Comparison of ENCODE assay signal across 21 cellular contexts in the genomic region with DNA sequence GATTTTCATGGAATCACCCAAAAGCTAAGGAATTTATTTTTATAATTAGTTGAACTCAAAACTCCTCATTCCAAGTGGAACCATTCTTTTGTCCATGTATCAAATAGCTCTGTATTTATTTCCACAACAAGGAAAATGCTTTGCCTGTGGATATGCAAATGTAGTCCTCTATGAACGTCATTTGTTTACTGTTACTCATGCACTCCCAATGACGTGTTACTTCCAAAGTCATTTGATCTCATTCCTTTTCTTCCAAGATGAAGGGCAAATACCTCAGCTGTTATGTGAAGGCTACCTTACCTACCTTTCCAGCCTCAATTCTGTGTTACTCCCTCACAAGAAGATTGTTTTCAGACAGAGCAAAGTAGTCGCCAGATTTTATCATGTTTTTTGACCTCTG.
DNase-seq lines count a peak whose midpoint lies in the region; ATAC-seq and TF ChIP-seq lines count a peak whose summit lies in the region.
"Had no signal": no experiment of that assay in that cellular context is flagged by ENCODE, and none has a peak within 500 bp of the region (broad histone marks: within the 10 kb centered on the region; RNA-seq: fewer than 3 reads in every experiment).

No MANE protein-coding gene starts in this region.

- no peak overlapping the region for H2BK12ac ChIP-seq in mesenchymal stem cell (ENCODE audit: low read length in 2 of 2)

- peaks cover 13% of the 10 kb centered on the region for H3K36me3 Mint-ChIP-seq in endodermal cell (ENCODE audit: low read depth)

- no peaks in the 10 kb centered on the region for H3F3A ChIP-seq in PC-3 (ENCODE audit: low read length, unreplicated experiment)

- H3K79me1 ChIP-seq in mesenchymal stem cell (replicated peaks; ENCODE audit: low read length, poor library complexity, severe bottlenecking) = peaks cover 9% of the 10 kb centered on the region

- no peaks in the 10 kb centered on the region for H3K27me3 Mint-ChIP-seq in endodermal cell (ENCODE audit: insufficient read depth)
- H3K27me3 Mint-ChIP-seq: CD4-positive, CD25-positive, alpha-beta regulatory T cell had no signal

- peak; percentile 61 for DNase-seq in H4 (ENCODE audit: low spot score)
- peak; percentile 44 for DNase-seq in PC-3
- no peak for DNase-seq in endodermal cell
- peak; percentile 75 for DNase-seq in mesenchymal stem cell
- DNase-seq in hypothalamus (lab: John Stamatoyannopoulos, UW) = no peak
- DNase-seq in NCI-H2171 (lab: John Stamatoyannopoulos, UW) = no peak
- DNase-seq in BE2C = no peak
- DNase-seq: activated CD4-positive, alpha-beta T cell treated with anti-CD3 and anti-CD28 coated beads for 1 hour; activated effector memory CD4-positive, alpha-beta T cell treated with anti-CD3 and anti-CD28 coated beads, Interleukin-2, amount 50 U/mL, for 16 hours; CD4-positive, CD25-positive, alpha-beta regulatory T cell; cortex of kidney; DMS 273 treated with DMSO at 0.1 percent for 48 hours; glutamatergic neuron; H7; left cardiac atrium; NCI-H2171 treated with DMSO at 0.1 percent for 48 hours; stimulated activated CD8-positive, alpha-beta memory T cell treated with anti-CD3 and anti-CD28 coated beads, Interleukin-4, amount 100 ng/mL, for 48 hours; stomach had no signal

- peaks cover 8% of the 10 kb centered on the region for H3K4me1 Mint-ChIP-seq in endodermal cell

- no peak overlapping the region for H3K23ac ChIP-seq in mesenchymal stem cell (ENCODE audit: low read length in 2 of 2)

- 65 to 82% methylated on average over 3 of the region's 3 CpGs for WGBS in endodermal cell (ENCODE audit: insufficient coverage in 1 of 2, insufficient read length in 1 of 2), 2 experiments
- WGBS in mesenchymal stem cell = 47% methylated on average over 3 of the region's 3 CpGs

- POLR2A ChIA-PET in PC-3 (lab: Charles Lee; ENCODE audit: unreplicated experiment) = no interaction called here

- H2AFZ ChIP-seq in PC-3 (ENCODE audit: low read length) = no peak overlapping the region
- H2AFZ ChIP-seq in mesenchymal stem cell (ENCODE audit: low read depth, low read length) = no peak overlapping the region

- no peak overlapping the region for H2BK5ac ChIP-seq in mesenchymal stem cell (ENCODE audit: low read depth, low read length, poor library complexity, severe bottlenecking)

- H3K36me3 ChIP-seq in PC-3 (ENCODE audit: low read depth, low read length) (no peaks in the 10 kb centered on the region), endodermal cell (ENCODE audit: control insufficient read depth, insufficient read depth, low read length) (peaks cover 17% of the 10 kb centered on the region), mesenchymal stem cell (ENCODE audit: control insufficient read depth in 1 of 2, insufficient read depth in 2 of 2, low read depth in 1 of 2, low read length in 2 of 2) (peaks cover 0 to 27% of the 10 kb centered on the region in 2 experiments), BE2C (no peaks in the 10 kb centered on the region)
- H3K36me3 ChIP-seq: breast epithelium had no signal

- no TSS peak for BruUV-seq in PC-3 (replicated peaks; lab: Mats Ljungman, UMichigan)

- no peak overlapping the region for H3K18ac ChIP-seq in mesenchymal stem cell (ENCODE audit: low read depth in 1 of 2, low read length in 2 of 2)

- intact Hi-C loops in PC-3 (cut with micrococcal nuclease) = no loop called here

- H2AK5ac ChIP-seq in mesenchymal stem cell (ENCODE audit: low read length, severe bottlenecking) = no peak overlapping the region

- H4K91ac ChIP-seq in mesenchymal stem cell (ENCODE audit: low read length) = no peak overlapping the region

- no peak overlapping the region for H2BK15ac ChIP-seq in mesenchymal stem cell (ENCODE audit: low read depth, poor library complexity, severe bottlenecking)

- H3K27me3 ChIP-seq in PC-3 (ENCODE audit: low read length) = no peaks in the 10 kb centered on the region
- no peaks in the 10 kb centered on the region for H3K27me3 ChIP-seq in endodermal cell (ENCODE audit: control insufficient read depth, insufficient read depth, low read length, poor library complexity, severe bottlenecking)
- H3K27me3 ChIP-seq in mesenchymal stem cell (ENCODE audit: control insufficient read depth in 1 of 2, insufficient read depth in 1 of 2, low read length in 2 of 2) = no peaks in the 10 kb centered on the region
- no peaks in the 10 kb centered on the region for H3K27me3 ChIP-seq in BE2C
- H3K27me3 ChIP-seq: breast epithelium, stomach, tibial nerve had no signal

- H3K27ac ChIP-seq in PC-3 (ENCODE audit: low read length) (no peak overlapping the region), endodermal cell (ENCODE audit: low read depth, low read length) (no peak overlapping the region), mesenchymal stem cell (ENCODE audit: low read length, poor library complexity, severe bottlenecking) (no peak overlapping the region)
- H3K27ac ChIP-seq: breast epithelium, stomach, tibial nerve had no signal

- no peaks in the 10 kb centered on the region for H3K9me2 ChIP-seq in PC-3 (replicated peaks; ENCODE audit: low read length)

- H3K79me2 ChIP-seq in PC-3 (ENCODE audit: low read length) = no peaks in the 10 kb centered on the region

- H4K20me1 ChIP-seq in PC-3 (ENCODE audit: low read length) = no peaks in the 10 kb centered on the region

- no peak for TF ChIP-seq CTCF in PC-3 (conservative IDR thresholded peaks at IDR 0.05; ENCODE audit: low read depth, low read length)
- no peak for TF ChIP-seq CTCF in endodermal cell (conservative IDR thresholded peaks at IDR 0.05)
- no peak for TF ChIP-seq CTCF in BE2C (IDR thresholded peaks at IDR 0.05; ENCODE audit: low read depth, low read length)

- H3K4me2 ChIP-seq in PC-3 (ENCODE audit: low read length) (no peak overlapping the region), mesenchymal stem cell (ENCODE audit: low read length, poor library complexity, severe bottlenecking) (no peak overlapping the region)

- ATAC-seq in PC-3 (no peak), GM21737 (IDR thresholded peaks at IDR 0.05; ENCODE audit: unreplicated experiment) (no peak)
- ATAC-seq: left cardiac atrium had no signal

- peaks cover 6% of the 10 kb centered on the region; the same call in 1 of the 2 replicates for H3K4me1 ChIP-seq in PC-3 (ENCODE audit: insufficient read depth, low read length)
- no peaks in the 10 kb centered on the region for H3K4me1 ChIP-seq in endodermal cell (ENCODE audit: control insufficient read depth, insufficient read depth, low read length)
- peaks cover 1% of the 10 kb centered on the region for H3K4me1 ChIP-seq in mesenchymal stem cell (ENCODE audit: control insufficient read depth, insufficient read depth, low read depth, low read length)
- no peaks in the 10 kb centered on the region for H3K4me1 ChIP-seq in BE2C
- H3K4me1 ChIP-seq: breast epithelium, stomach, tibial nerve had no signal

- H3K27ac Mint-ChIP-seq in endodermal cell = peak overlapping the region; percentile 75
- H3K27ac Mint-ChIP-seq: CD4-positive, CD25-positive, alpha-beta regulatory T cell had no signal

- CTCF ChIA-PET in PC-3 (lab: Charles Lee) = interaction anchor here (0.7 kb wide), 1 partner anchor 74 kb away, joined by 4 read pairs; no protein-coding TSS in a partner anchor

- no peaks in the 10 kb centered on the region for H3K9me3 Mint-ChIP-seq in endodermal cell

- no peak overlapping the region for H2BK120ac ChIP-seq in mesenchymal stem cell (ENCODE audit: low read depth, low read length)

- no peaks in the 10 kb centered on the region for H3K9me3 ChIP-seq in PC-3 (ENCODE audit: low read length)
- H3K9me3 ChIP-seq in endodermal cell (ENCODE audit: control insufficient read depth, low read length) = peaks cover 4% of the 10 kb centered on the region
- no peaks in the 10 kb centered on the region for H3K9me3 ChIP-seq in mesenchymal stem cell (ENCODE audit: control insufficient read depth, low read length)
- no peaks in the 10 kb centered on the region for H3K9me3 ChIP-seq in BE2C
- H3K9me3 ChIP-seq: breast epithelium, stomach, tibial nerve had no signal

- H3K14ac ChIP-seq in mesenchymal stem cell (ENCODE audit: low read length in 2 of 2) = no peak overlapping the region

- no peak overlapping the region for H3K4ac ChIP-seq in mesenchymal stem cell (ENCODE audit: low read depth in 1 of 2, low read length in 2 of 2)

- H3K9ac ChIP-seq in PC-3 (ENCODE audit: low read length) = no peak overlapping the region
- no peak overlapping the region for H3K9ac ChIP-seq in endodermal cell (ENCODE audit: extremely low read depth, low read length, poor library complexity, severe bottlenecking)
- no peak overlapping the region for H3K9ac ChIP-seq in mesenchymal stem cell (ENCODE audit: low read length)

- H3K4me3 ChIP-seq in PC-3 (ENCODE audit: low read length) (no peak overlapping the region), endodermal cell (ENCODE audit: low read length) (no peak overlapping the region), mesenchymal stem cell (ENCODE audit: insufficient read depth in 1 of 2, low read depth in 1 of 2, low read length in 2 of 2) (no peak overlapping the region), BE2C (ENCODE audit: low read depth, low read length) (no peak overlapping the region)
- H3K4me3 ChIP-seq: breast epithelium, stomach, tibial nerve had no signal

- no peak overlapping the region for H3K4me3 Mint-ChIP-seq in endodermal cell
- H3K4me3 Mint-ChIP-seq: CD4-positive, CD25-positive, alpha-beta regulatory T cell had no signal

- H4K8ac ChIP-seq in mesenchymal stem cell (ENCODE audit: low read length) = no peak overlapping the region

Comparison
In these comparisons a context has a peak if more than half of its experiments do, and no peak if none do; other contexts are left out.
1. DNase-seq: peak in H4 (single experiment), PC-3 (single experiment) and mesenchymal stem cell (single experiment); none in endodermal cell (single experiment), hypothalamus (0 of 51), NCI-H2171 (single experiment) and BE2C (single experiment).